ENCODE assay signal across 19 cellular contexts in genomic region chr2:38925982-38926381, GRCh38. TPM values are rescaled to one million over a fixed set of nuclear protein-coding genes. Genes with fewer than 3 reads are reported as not detected.
A peak's percentile ranks its signal among the peaks of the same experiment; 100 is the strongest.
DNase-seq lines count a peak whose midpoint lies in the region; ATAC-seq, FAIRE-seq and TF ChIP-seq lines count a peak whose summit lies in the region.
"Had no signal": no experiment of that assay in that cellular context is flagged by ENCODE, and none has a peak within 500 bp of the region (broad histone marks: within the 10 kb centered on the region; RNA-seq: fewer than 3 reads in every experiment).

No MANE protein-coding gene starts in this region.

- no TSS peak for BruUV-seq in K562 (replicated peaks; lab: Mats Ljungman, UMichigan)

- H3K4me1 Mint-ChIP-seq in H9 = peaks cover 0 to 12% of the 10 kb centered on the region in 2 experiments; a peak in 2 of 4 replicates
- H3K4me1 Mint-ChIP-seq in activated naive CD8-positive, alpha-beta T cell treated with anti-CD3 and anti-CD28 coated beads for 36 hours = no peaks in the 10 kb centered on the region

- DNase-seq in H9 (peak; percentile 46), K562 (ENCODE audit: extremely low read depth in 1 of 4, low spot score in 3 of 4) (peak; percentile 20 to 63 (median 39)), fibroblast of villous mesenchyme (ENCODE audit: low read depth) (no peak), trophoblast cell (peak; percentile 28 to 66), NCI-H526 (lab: John Stamatoyannopoulos, UW) (no peak)
- no peak for DNase-seq in activated CD4-positive, alpha-beta T cell treated with anti-CD3 and anti-CD28 coated beads, Interleukin-2, amount 50 U/mL, for 48 hours
- no peak for DNase-seq in activated naive CD8-positive, alpha-beta T cell treated with anti-CD3 and anti-CD28 coated beads for 36 hours
- DNase-seq: AML-193, DMS53, Karpas-422, NCI-H1417, NCI-H1930, NCI-H2171 treated with DMSO at 0.1 percent for 48 hours, OCI-M1 had no signal

- H2AFZ ChIP-seq in H9 (ENCODE audit: low read length) (no peak overlapping the region), K562 (ENCODE audit: low read depth, low read length) (peak overlapping the region; percentile 67), trophoblast cell (ENCODE audit: insufficient read depth, low read length, poor library complexity) (no peak overlapping the region)

- POLR2A ChIA-PET in K562 (lab: Yijun Ruan, JAX) = interaction anchor here (0.7 to 1.3 kb wide), 5 partner anchors 10 to 24 kb away, joined by 3 read pairs; no protein-coding TSS in a partner anchor

- H4K20me1 ChIP-seq in H9 (ENCODE audit: control insufficient read depth, insufficient read depth, insufficient read length) (no peaks in the 10 kb centered on the region), K562 (replicated peaks; ENCODE audit: control insufficient read depth, insufficient read depth, low read length) (no peaks in the 10 kb centered on the region)

- no peaks in the 10 kb centered on the region for H3K9me3 Mint-ChIP-seq in H9
- no peaks in the 10 kb centered on the region for H3K9me3 Mint-ChIP-seq in activated naive CD8-positive, alpha-beta T cell treated with anti-CD3 and anti-CD28 coated beads for 36 hours

- in situ Hi-C loops in K562 (cut with MboI) = loop anchor here (25.0 kb wide), 1 partner anchor 311 kb away; the partner anchor contains the start of gene CDKL4

- H2AK5ac ChIP-seq in H9 (ENCODE audit: insufficient read length, low read length) = no peak overlapping the region
- no peak overlapping the region for H2AK5ac ChIP-seq in trophoblast cell (ENCODE audit: low read length)

- H3K18ac ChIP-seq in H9 (ENCODE audit: insufficient read length, low read depth, low read length) (no peak overlapping the region), trophoblast cell (ENCODE audit: low read length) (no peak overlapping the region)

- H3K27ac ChIP-seq in H9 (ENCODE audit: insufficient read length, low read depth, low read length) (no peak overlapping the region), K562 (ENCODE audit: extremely low read depth, low read depth, low read length) (no peak overlapping the region), trophoblast cell (ENCODE audit: low read depth, low read length) (no peak overlapping the region)
- H3K27ac ChIP-seq: RWPE1, SJSA1 had no signal

- H3K23me2 ChIP-seq in H9 (ENCODE audit: insufficient read length, low read depth, low read length, poor library complexity, severe bottlenecking) = no peaks in the 10 kb centered on the region

- H2BK120ac ChIP-seq in H9 (ENCODE audit: low read depth, low read length, poor library complexity, severe bottlenecking) = no peak overlapping the region
- no peak overlapping the region for H2BK120ac ChIP-seq in trophoblast cell (ENCODE audit: insufficient read depth, low read length, poor library complexity)

- H3K23ac ChIP-seq in H9 (ENCODE audit: insufficient read length, low read depth, low read length) = no peak overlapping the region
- no peak overlapping the region for H3K23ac ChIP-seq in trophoblast cell (ENCODE audit: low read length)

- CTCF ChIA-PET in K562 (lab: Yijun Ruan, JAX; ENCODE audit: low intra/inter-chr PET ratio) = no interaction called here

- H3K27me3 ChIP-seq in H9 (ENCODE audit: insufficient read depth, low read length) (no peaks in the 10 kb centered on the region), K562 (ENCODE audit: control insufficient read depth in 2 of 2, insufficient read depth in 2 of 2, low read length in 2 of 2) (peaks cover 4 to 6% of the 10 kb centered on the region in 2 experiments; a peak in 3 of 5 replicates), trophoblast cell (ENCODE audit: insufficient read depth, low read length) (no peaks in the 10 kb centered on the region)
- H3K27me3 ChIP-seq: SJSA1 had no signal

- H3K56ac ChIP-seq in H9 (ENCODE audit: insufficient read length, low read depth, low read length) = no peak overlapping the region

- no peak overlapping the region for H4K12ac ChIP-seq in trophoblast cell (ENCODE audit: low read depth, low read length)

- no peaks in the 10 kb centered on the region for H3K79me2 ChIP-seq in H9 (ENCODE audit: insufficient read depth, low read length)
- no peaks in the 10 kb centered on the region for H3K79me2 ChIP-seq in K562 (ENCODE audit: control insufficient read depth, insufficient read depth, low read length)
- H3K79me2 ChIP-seq in trophoblast cell (ENCODE audit: control insufficient read depth, insufficient read depth, low read length, poor library complexity) = no peaks in the 10 kb centered on the region

- TF ChIP-seq POLR2A in K562 (conservative IDR thresholded peaks at IDR 0.05) = no peak

- H3K79me1 ChIP-seq in H9 (ENCODE audit: insufficient read depth, low read depth, low read length, poor library complexity, severe bottlenecking) (no peaks in the 10 kb centered on the region), trophoblast cell (ENCODE audit: low read length) (no peaks in the 10 kb centered on the region)

- no peak overlapping the region for H3T11ph ChIP-seq in H9 (ENCODE audit: low read length)

- no peak overlapping the region for H2BK20ac ChIP-seq in H9 (ENCODE audit: low read depth, low read length, poor library complexity, severe bottlenecking)

- WGBS in H9 (ENCODE audit: extremely low coverage, insufficient read length, low lambda C conversion rate) = no CpG with 5 or more reads among the region's 9 CpGs
- 2% methylated on average over 9 of the region's 9 CpGs for WGBS in K562 (ENCODE audit: insufficient coverage, low coverage, missing lambda C conversion rate)
- no CpG with 5 or more reads among the region's 9 CpGs for WGBS in trophoblast cell (ENCODE audit: extremely low coverage, insufficient coverage, insufficient read length)

- no peak overlapping the region for H2BK15ac ChIP-seq in H9 (ENCODE audit: low read depth, low read length)

- H3K4me3 Mint-ChIP-seq in H9 = no peak overlapping the region
- no peak overlapping the region for H3K4me3 Mint-ChIP-seq in activated naive CD8-positive, alpha-beta T cell treated with anti-CD3 and anti-CD28 coated beads for 36 hours

- peak; percentile 98 for ATAC-seq in K562
- ATAC-seq: GM12878 had no signal

- H4K8ac ChIP-seq in H9 (replicated peaks; ENCODE audit: insufficient read length, low read depth, low read length) (no peak overlapping the region), trophoblast cell (ENCODE audit: low read depth, low read length) (no peak overlapping the region)

- TF ChIP-seq RAD21 in K562 (CRISPR knock-in tag; conservative IDR thresholded peaks at IDR 0.05 in 1 of 2, IDR thresholded peaks at IDR 0.05 in 1 of 2) = peak; percentile 16 to 69; a peak in 2 of 4 replicates

- no peak overlapping the region for H3K27ac Mint-ChIP-seq in H9
- no peak overlapping the region for H3K27ac Mint-ChIP-seq in activated naive CD8-positive, alpha-beta T cell treated with anti-CD3 and anti-CD28 coated beads for 36 hours

- H2BK5ac ChIP-seq in H9 (ENCODE audit: insufficient read length, low read length) = no peak overlapping the region
- H2BK5ac ChIP-seq in trophoblast cell (ENCODE audit: low read depth, low read length, poor library complexity) = no peak overlapping the region

- no peaks in the 10 kb centered on the region for H3K36me3 Mint-ChIP-seq in H9 (ENCODE audit: insufficient read depth in 1 of 3, low read depth in 3 of 3)
- H3K36me3 Mint-ChIP-seq in activated naive CD8-positive, alpha-beta T cell treated with anti-CD3 and anti-CD28 coated beads for 36 hours = no peaks in the 10 kb centered on the region

- H3K36me3 ChIP-seq in K562 (ENCODE audit: control insufficient read depth, insufficient read depth, low read length) = no peaks in the 10 kb centered on the region
- H3K36me3 ChIP-seq in trophoblast cell (ENCODE audit: control insufficient read depth in 1 of 2, insufficient read depth in 2 of 2, low read length in 2 of 2) = no peaks in the 10 kb centered on the region
- H3K36me3 ChIP-seq: SJSA1 had no signal

- H3K9me1 ChIP-seq in K562 (ENCODE audit: control insufficient read depth, insufficient read depth, low read length) = no peaks in the 10 kb centered on the region

- H2BK12ac ChIP-seq in H9 (ENCODE audit: insufficient read length, low read depth, low read length) (no peak overlapping the region), trophoblast cell (ENCODE audit: low read length) (no peak overlapping the region)

- TF ChIP-seq CTCF in H9 (conservative IDR thresholded peaks at IDR 0.05) (peak; percentile 59), K562 (IDR thresholded peaks at IDR 0.05 in 2 of 3, conservative IDR thresholded peaks at IDR 0.05 in 1 of 3; ENCODE audit: insufficient read depth in 2 of 3, low read depth in 1 of 3, low read length in 3 of 3) (peak; percentile 70 to 74 (median 72)), fibroblast of villous mesenchyme (IDR thresholded peaks at IDR 0.05; ENCODE audit: insufficient read depth, low read depth, low read length) (peak; percentile 21)

- H3K27me3 Mint-ChIP-seq in H9 (ENCODE audit: low read depth) = no peaks in the 10 kb centered on the region
- no peaks in the 10 kb centered on the region for H3K27me3 Mint-ChIP-seq in activated naive CD8-positive, alpha-beta T cell treated with anti-CD3 and anti-CD28 coated beads for 36 hours

- no peak for TF ChIP-seq EP300 in K562 (IDR thresholded peaks at IDR 0.05; ENCODE audit: low read length)

- intact Hi-C loops in K562 (cut with micrococcal nuclease) = loop anchor here (1.0 kb wide), 2 partner anchors 133 to 303 kb away; no protein-coding TSS in a partner anchor

- H3K4ac ChIP-seq in H9 (ENCODE audit: low read depth, low read length) (no peak overlapping the region), trophoblast cell (ENCODE audit: low read depth, low read length) (no peak overlapping the region)

- no peaks in the 10 kb centered on the region for H3K4me1 ChIP-seq in H9 (ENCODE audit: insufficient read depth, low read length)
- H3K4me1 ChIP-seq in K562 (replicated peaks in 1 of 2; ENCODE audit: control insufficient read depth in 2 of 2, insufficient read depth in 2 of 2, low read length in 2 of 2) = no peaks in the 10 kb centered on the region
- no peaks in the 10 kb centered on the region for H3K4me1 ChIP-seq in trophoblast cell (ENCODE audit: control insufficient read depth in 1 of 2, insufficient read depth in 2 of 2, low read length in 2 of 2)
- H3K4me1 ChIP-seq: Caco-2, SJSA1 had no signal

- no peak overlapping the region for H3K4me3 ChIP-seq in K562
- H3K4me3 ChIP-seq in fibroblast of villous mesenchyme (ENCODE audit: low read depth, low read length) = no peak overlapping the region
- no peak overlapping the region for H3K4me3 ChIP-seq in trophoblast cell (ENCODE audit: low read depth, low read length)
- H3K4me3 ChIP-seq: GM12878, SJSA1 had no signal

- H4K5ac ChIP-seq in H9 (ENCODE audit: insufficient read length, low read depth, low read length) = no peak overlapping the region

- no peak overlapping the region for H3K4me2 ChIP-seq in H9 (ENCODE audit: insufficient read depth, insufficient read length, low read length)
- H3K4me2 ChIP-seq in K562 (ENCODE audit: insufficient read depth, low read length) = peak overlapping the region; percentile 34
- H3K4me2 ChIP-seq in trophoblast cell (ENCODE audit: low read length) = no peak overlapping the region

- no peak overlapping the region for H3K9ac ChIP-seq in H9 (ENCODE audit: extremely low read depth, insufficient read length, low read length)
- no peak overlapping the region for H3K9ac ChIP-seq in K562 (ENCODE audit: insufficient read depth in 1 of 2, low read depth in 2 of 2, low read length in 2 of 2)
- no peak overlapping the region for H3K9ac ChIP-seq in trophoblast cell (ENCODE audit: low read length)

- no peak overlapping the region for H3K14ac ChIP-seq in H9 (ENCODE audit: insufficient read depth, low read length)
- H3K14ac ChIP-seq in trophoblast cell (ENCODE audit: low read length) = no peak overlapping the region

- H4K91ac ChIP-seq in H9 (ENCODE audit: insufficient read length, low read depth, low read length) (no peak overlapping the region), trophoblast cell (ENCODE audit: low read depth, low read length) (no peak overlapping the region)

- no peaks in the 10 kb centered on the region for H3K9me3 ChIP-seq in H9 (ENCODE audit: control insufficient read depth, low read depth, low read length)
- no peaks in the 10 kb centered on the region for H3K9me3 ChIP-seq in K562 (replicated peaks; ENCODE audit: control insufficient read depth, insufficient read depth, low read depth, low read length)
- no peaks in the 10 kb centered on the region for H3K9me3 ChIP-seq in trophoblast cell (ENCODE audit: insufficient read depth, low read depth, low read length)
- H3K9me3 ChIP-seq: Caco-2, SJSA1 had no signal

- FAIRE-seq in K562 (lab: Jason Lieb, UNC) = peak; percentile 67
- FAIRE-seq: GM12878 had no signal

RNA-seq across cellular contexts. Expression of gene ARHGEF33, which starts 36.3 kb away (rescaled TPM):
- total RNA-seq in H9 (2021) = 0.64 and 0.92 TPM in 2 replicates
- 0.35 TPM in 1 of 2 replicates, not detected in the other for total RNA-seq in K562 (2011; cell fraction: chromatin; rRNA removed; ENCODE audit: low replicate concordance)
- not detected in 2 replicates for total RNA-seq in K562 (2011; cell fraction: nucleolus; rRNA removed)
- not detected in 2 replicates for total RNA-seq in K562 (2011; cell fraction: nucleoplasm; rRNA removed)
- 0.04 TPM in 1 of 2 replicates, not detected in the other for total RNA-seq in K562 (2014; rRNA removed)
- total RNA-seq in K562 (2014; rRNA removed; fragmentation: Illumina TruSeq; extraction: Trizol) = not detected in 2 replicates
- total RNA-seq in K562 (2015; rRNA removed; fragmentation: Illumina TruSeq; extraction: Trizol) = 0.04 TPM in 1 of 2 replicates, not detected in the other
- total RNA-seq in K562 (2021) = 0.02 TPM in 1 of 2 replicates, not detected in the other
- polyA plus RNA-seq in K562 (2011; rRNA removed) = 0.01 and 0.03 TPM in 2 replicates
- polyA plus RNA-seq in K562 (2011; cell fraction: cytosol; rRNA removed) = 0.01 and 0.04 TPM in 2 replicates
- polyA plus RNA-seq in K562 (2011; cell fraction: nucleus; rRNA removed) = 0.07 and 0.10 TPM in 2 replicates
- 0.01 TPM in 1 of 2 replicates, not detected in the other for polyA plus RNA-seq in K562 (2012)
- not detected in 2 replicates for polyA plus RNA-seq in K562 (2014; fragmentation: Illumina TruSeq; extraction: Trizol)
- polyA plus RNA-seq in K562 (2014; fragmentation: Nextera tagmentation; extraction: Ambion mirVana) = under 1 TPM in 1 of 2 experiments, not detected in 1; 0.08 TPM
- not detected in 2 replicates for polyA plus RNA-seq in K562 (2014; rRNA removed)
- 0.03 TPM in 1 of 2 replicates, not detected in the other for polyA minus RNA-seq in K562 (2011; rRNA and poly(A)+ RNA removed)
- not detected in 2 replicates for polyA minus RNA-seq in K562 (2011; cell fraction: cytosol; rRNA and poly(A)+ RNA removed)
- 0.11 TPM in 1 of 2 replicates, not detected in the other for polyA minus RNA-seq in K562 (2011; cell fraction: nucleus; rRNA and poly(A)+ RNA removed)
- total RNA-seq in fibroblast of villous mesenchyme = 0.32 and 0.43 TPM in 2 replicates
- 0.10 and 0.11 TPM in 2 replicates for polyA plus RNA-seq in trophoblast cell (2013)
- under 1 TPM; 0.10 to 0.47 TPM for total RNA-seq in activated naive CD8-positive, alpha-beta T cell treated with anti-CD3 and anti-CD28 coated beads for 36 hours
- total RNA-seq: Caco-2, G401, SJSA1 had no signal

RNA-seq across cellular contexts. Expression of gene MORN2, which starts 50.2 kb away (rescaled TPM):
- total RNA-seq in H9 (2021) (6.7 and 8.0 TPM in 2 replicates), K562 (2014; rRNA removed) (10.4 and 10.8 TPM in 2 replicates), K562 (2014; rRNA removed; fragmentation: Illumina TruSeq; extraction: Trizol) (20.8 and 21.1 TPM in 2 replicates), K562 (2015; rRNA removed; fragmentation: Illumina TruSeq; extraction: Trizol) (16.9 and 23.6 TPM in 2 replicates), K562 (2021) (10.2 and 10.4 TPM in 2 replicates), fibroblast of villous mesenchyme (10.8 and 13.5 TPM in 2 replicates)
- total RNA-seq in K562 (2011; cell fraction: chromatin; rRNA removed; ENCODE audit: low replicate concordance) = 0.67 and 0.81 TPM in 2 replicates
- 1.2 and 2.2 TPM in 2 replicates for total RNA-seq in K562 (2011; cell fraction: nucleolus; rRNA removed)
- 2.1 and 2.8 TPM in 2 replicates for total RNA-seq in K562 (2011; cell fraction: nucleoplasm; rRNA removed)
- polyA plus RNA-seq in K562 (2011; rRNA removed) (11.9 and 18.5 TPM in 2 replicates), K562 (2014; fragmentation: Illumina TruSeq; extraction: Trizol) (15.3 and 16.9 TPM in 2 replicates), K562 (2014; fragmentation: Nextera tagmentation; extraction: Ambion mirVana) (10 to 100 TPM; 35.4 to 39.5 TPM), K562 (2014; rRNA removed) (19.4 and 25.8 TPM in 2 replicates)
- 3.2 and 6.2 TPM in 2 replicates for polyA plus RNA-seq in K562 (2011; cell fraction: cytosol; rRNA removed)
- polyA plus RNA-seq in K562 (2011; cell fraction: nucleus; rRNA removed) = 1.7 and 3.2 TPM in 2 replicates
- polyA plus RNA-seq in K562 (2012) = 12.1 and 35.2 TPM in 2 replicates
- polyA minus RNA-seq in K562 (2011; rRNA and poly(A)+ RNA removed) = 9.4 and 10.2 TPM in 2 replicates
- 3.2 TPM in 1 of 2 replicates, not detected in the other for polyA minus RNA-seq in K562 (2011; cell fraction: cytosol; rRNA and poly(A)+ RNA removed)
- polyA minus RNA-seq in K562 (2011; cell fraction: nucleus; rRNA and poly(A)+ RNA removed) = 0.67 and 1.00 TPM in 2 replicates
- 12.9 and 14.5 TPM in 2 replicates for polyA plus RNA-seq in trophoblast cell (2013)
- 1 to 10 TPM; 8.4 to 9.8 TPM for total RNA-seq in activated naive CD8-positive, alpha-beta T cell treated with anti-CD3 and anti-CD28 coated beads for 36 hours

RNA-seq across cellular contexts. Expression of gene DHX57, which starts 50.2 kb away (rescaled TPM):
- 27.5 and 32.0 TPM in 2 replicates for total RNA-seq in H9 (2021)
- 30.4 and 67.1 TPM in 2 replicates for total RNA-seq in K562 (2011; cell fraction: chromatin; rRNA removed; ENCODE audit: low replicate concordance)
- 13.2 and 20.3 TPM in 2 replicates for total RNA-seq in K562 (2011; cell fraction: nucleolus; rRNA removed)
- 27.6 and 28.2 TPM in 2 replicates for total RNA-seq in K562 (2011; cell fraction: nucleoplasm; rRNA removed)
- total RNA-seq in K562 (2014; rRNA removed) = 15.1 and 15.8 TPM in 2 replicates
- 20.8 and 22.1 TPM in 2 replicates for total RNA-seq in K562 (2014; rRNA removed; fragmentation: Illumina TruSeq; extraction: Trizol)
- 17.0 and 20.2 TPM in 2 replicates for total RNA-seq in K562 (2015; rRNA removed; fragmentation: Illumina TruSeq; extraction: Trizol)
- 18.4 and 20.1 TPM in 2 replicates for total RNA-seq in K562 (2021)
- polyA plus RNA-seq in K562 (2011; rRNA removed) = 15.9 and 23.6 TPM in 2 replicates
- polyA plus RNA-seq in K562 (2011; cell fraction: cytosol; rRNA removed) = 5.8 and 8.1 TPM in 2 replicates
- 13.0 and 13.4 TPM in 2 replicates for polyA plus RNA-seq in K562 (2011; cell fraction: nucleus; rRNA removed)
- 8.7 and 11.1 TPM in 2 replicates for polyA plus RNA-seq in K562 (2012)
- polyA plus RNA-seq in K562 (2014; fragmentation: Illumina TruSeq; extraction: Trizol) = 15.6 and 17.9 TPM in 2 replicates
- polyA plus RNA-seq in K562 (2014; fragmentation: Nextera tagmentation; extraction: Ambion mirVana) = 10 to 100 TPM in 1 of 2 experiments, 1 to 10 TPM in 1; 7.4 to 10.2 TPM
- 13.1 and 14.8 TPM in 2 replicates for polyA plus RNA-seq in K562 (2014; rRNA removed)
- polyA minus RNA-seq in K562 (2011; rRNA and poly(A)+ RNA removed) = 41.6 and 43.8 TPM in 2 replicates
- 16.9 and 25.6 TPM in 2 replicates for polyA minus RNA-seq in K562 (2011; cell fraction: cytosol; rRNA and poly(A)+ RNA removed)
- 9.4 and 16.1 TPM in 2 replicates for polyA minus RNA-seq in K562 (2011; cell fraction: nucleus; rRNA and poly(A)+ RNA removed)
- 22.5 and 28.9 TPM in 2 replicates for total RNA-seq in fibroblast of villous mesenchyme
- polyA plus RNA-seq in trophoblast cell (2013) = 9.8 and 10.2 TPM in 2 replicates
- 10 to 100 TPM; 18.1 to 22.1 TPM for total RNA-seq in activated naive CD8-positive, alpha-beta T cell treated with anti-CD3 and anti-CD28 coated beads for 36 hours

Comparison
In these comparisons a context has a peak if more than half of its experiments do, and no peak if none do; other contexts are left out.
1. DNase-seq: peak in H9 (single experiment), K562 (4 of 4) and trophoblast cell (2 of 2); none in fibroblast of villous mesenchyme (single experiment), NCI-H526 (0 of 2), activated CD4-positive, alpha-beta T cell treated with anti-CD3 and anti-CD28 coated beads, Interleukin-2, amount 50 U/mL, for 48 hours (0 of 2) and activated naive CD8-positive, alpha-beta T cell treated with anti-CD3 and anti-CD28 coated beads for 36 hours (single experiment).
2. CTCF ChIP-seq: peak in every context shown above with its lines; median percentile 72 in K562; 59 in H9; 21 in fibroblast of villous mesenchyme.